Comparison of ENCODE assay signal across 1 cellular context in genomic region chr7:92695308-92696261, GRCh38.
TF ChIP-seq lines count a peak whose summit lies in the region.

No MANE protein-coding gene starts in this region.

TF ChIP-seq in HepG2, 621 proteins besides CTCF, POLR2A, EP300 and RAD21 (continued from another document and continues in another):
- peak; percentile 57; the same call in 1 of the 2 replicates for TF ChIP-seq ARNT2 (CRISPR knock-in tag; IDR thresholded peaks at IDR 0.05; ENCODE audit: low read depth)
- TF ChIP-seq CBFB (CRISPR knock-in tag; IDR thresholded peaks at IDR 0.05) = peak; percentile 64; the same call in 1 of the 2 replicates
- TF ChIP-seq ELK4 (CRISPR knock-in tag; IDR thresholded peaks at IDR 0.05; ENCODE audit: borderline replicate concordance) = no peak
- TF ChIP-seq STAT6 (CRISPR knock-in tag; IDR thresholded peaks at IDR 0.05; ENCODE audit: borderline replicate concordance) = 0 out of 2 replicates have a peak, but pooled peaks have one; percentile 65
- TF ChIP-seq ZNF703 (CRISPR knock-in tag; IDR thresholded peaks at IDR 0.05; ENCODE audit: borderline replicate concordance) = peak; percentile 78
- TF ChIP-seq HNF1B (CRISPR knock-in tag; IDR thresholded peaks at IDR 0.05) = peak; percentile 94
- 0 out of 2 replicates have a peak, but pooled peaks have one; percentile 35 for TF ChIP-seq GTF2F1 (IDR thresholded peaks at IDR 0.05; ENCODE audit: low read length)
- peak; percentile 31; the same call in 1 of the 2 replicates for TF ChIP-seq ZNF451 (CRISPR knock-in tag; IDR thresholded peaks at IDR 0.05)
- no peak for TF ChIP-seq POLR2AphosphoS2 (IDR thresholded peaks at IDR 0.05; ENCODE audit: low read depth, low read length)
- TF ChIP-seq ZSCAN25 (CRISPR knock-in tag; IDR thresholded peaks at IDR 0.05) = peak; percentile 59
- 0 out of 2 replicates have a peak, but pooled peaks have one; percentile 85 for TF ChIP-seq KLF11 (CRISPR knock-in tag; IDR thresholded peaks at IDR 0.05)
- TF ChIP-seq DDIT3 (CRISPR knock-in tag; IDR thresholded peaks at IDR 0.05) = no peak
- TF ChIP-seq ZNF724P (CRISPR knock-in tag; IDR thresholded peaks at IDR 0.05; ENCODE audit: borderline replicate concordance) = no peak
- no peak for TF ChIP-seq DMTF1 (CRISPR knock-in tag; IDR thresholded peaks at IDR 0.05)
- TF ChIP-seq ZBTB33 (CRISPR knock-in tag; IDR thresholded peaks at IDR 0.05) = 0 out of 2 replicates have a peak, but pooled peaks have one; percentile 23
- peak; percentile 98 for TF ChIP-seq NFIC (IDR thresholded peaks at IDR 0.05; ENCODE audit: low read length)
- peak; percentile 97 for TF ChIP-seq PPARG (CRISPR knock-in tag; conservative IDR thresholded peaks at IDR 0.05)
- TF ChIP-seq ZNF614 (CRISPR knock-in tag; IDR thresholded peaks at IDR 0.05; ENCODE audit: borderline replicate concordance) = peak; percentile 56; the same call in 1 of the 2 replicates
- TF ChIP-seq HNRNPK (IDR thresholded peaks at IDR 0.05; ENCODE audit: low read depth, low read length, poor library complexity, severe bottlenecking) = no peak
- no peak for TF ChIP-seq FOXM1 (CRISPR knock-in tag; IDR thresholded peaks at IDR 0.05)
- TF ChIP-seq ATF4 (CRISPR knock-in tag; IDR thresholded peaks at IDR 0.05) = peak in 1 of 2 experiments; percentile 56; a peak in 1 of 4 replicates
- no peak for TF ChIP-seq TRAFD1 (CRISPR knock-in tag; IDR thresholded peaks at IDR 0.05; ENCODE audit: borderline replicate concordance)
- TF ChIP-seq ZNF557 (CRISPR knock-in tag; IDR thresholded peaks at IDR 0.05) = no peak; the same call in 1 of the 2 replicates
- TF ChIP-seq TFDP1 (CRISPR knock-in tag; IDR thresholded peaks at IDR 0.05; ENCODE audit: borderline replicate concordance) = peak; percentile 41; the same call in 1 of the 2 replicates
- TF ChIP-seq ZNF629 (CRISPR knock-in tag; conservative IDR thresholded peaks at IDR 0.05) = no peak
- no peak for TF ChIP-seq ZNF383 (CRISPR knock-in tag; IDR thresholded peaks at IDR 0.05; ENCODE audit: borderline replicate concordance)
- peak; percentile 80 for TF ChIP-seq ZNF362 (CRISPR knock-in tag; IDR thresholded peaks at IDR 0.05; ENCODE audit: borderline replicate concordance)
- peak; percentile 65; the same call in 1 of the 2 replicates for TF ChIP-seq PRDM10 (CRISPR knock-in tag; IDR thresholded peaks at IDR 0.05; ENCODE audit: low read depth)
